Comparison of ENCODE assay signal across 8 cellular contexts in genomic region chr9:84315278-84315877, GRCh38. TPM values are rescaled to one million over a fixed set of nuclear protein-coding genes. Genes with fewer than 3 reads are reported as not detected.
DNase-seq lines count a peak whose midpoint lies in the region; ATAC-seq lines count a peak whose summit lies in the region.

No MANE protein-coding gene starts in this region.

- no peak for ATAC-seq in GM18870 (IDR thresholded peaks at IDR 0.05; ENCODE audit: unreplicated experiment)

- intact Hi-C loops in posterior cingulate gyrus (cut with DNase I): loop anchor here (2.0 kb wide), 1 partner anchor 379 kb away; no protein-coding TSS in a partner anchor

- peak; percentile 66 for DNase-seq in NCI-H2227 (lab: John Stamatoyannopoulos, UW; ENCODE audit: unreplicated experiment)
- no peak for DNase-seq in NCI-H2227 treated with DMSO at 0.1 percent for 48 hours (lab: John Stamatoyannopoulos, UW)
- peak; percentile 42 for DNase-seq in HT1080 (ENCODE audit: low read depth)
- peak; percentile 51 for DNase-seq in RPMI7951 (ENCODE audit: low read depth)
- peak; percentile 38 for DNase-seq in activated gamma-delta T cell treated with anti-CD3 and anti-CD28 coated beads, Interleukin-2, amount 50 U/mL, for 16 hours (ENCODE audit: low read depth)
- peak; percentile 31 for DNase-seq in germinal center (ENCODE audit: low spot score)
- DNase-seq in posterior cingulate gyrus: peak in 6 of 10 donors; percentile 37 to 88 (median 55)

RNA-seq across cellular contexts. Expression of gene SLC28A3, which starts 25.2 kb away (rescaled TPM):
- 0.02 and 0.03 TPM in 2 replicates for total RNA-seq in HT1080 (2014; rRNA removed; shearing (Covaris generic))
- polyA plus RNA-seq in HT1080 (2015; cell fraction: cytosol; rRNA removed): 0.11 and 0.20 TPM in 2 replicates
- polyA plus RNA-seq in HT1080 (2015; cell fraction: nucleus; rRNA removed): 0.18 and 0.35 TPM in 2 replicates
- total RNA-seq in RPMI7951 (2014; rRNA removed; shearing (Covaris generic)): under 0.01 TPM in 1 of 2 replicates, not detected in the other
